32 cellular contexts compared by ENCODE assay signal in genomic region chr1:12499574-12500245, GRCh38.
DNase-seq lines count a peak whose midpoint lies in the region; ATAC-seq lines count a peak whose summit lies in the region.
"Had no signal": no experiment of that assay in that cellular context is flagged by ENCODE, and none has a peak within 500 bp of the region (broad histone marks: within the 10 kb centered on the region; RNA-seq: fewer than 3 reads in every experiment).

No MANE protein-coding gene starts in this region.

- H3K79me1 ChIP-seq in mesenchymal stem cell (replicated peaks; ENCODE audit: low read length, poor library complexity, severe bottlenecking): peaks cover 4% of the 10 kb centered on the region

- H3K4me1 ChIP-seq in adipocyte (ENCODE audit: control insufficient read depth, insufficient read depth, low read length): peaks cover 30% of the 10 kb centered on the region
- peaks cover 5% of the 10 kb centered on the region for H3K4me1 ChIP-seq in mesenchymal stem cell (ENCODE audit: control insufficient read depth, insufficient read depth, low read depth, low read length)
- H3K4me1 ChIP-seq: prostate gland had no signal

- H3K9me3 Mint-ChIP-seq in activated naive CD4-positive, alpha-beta T cell treated with anti-CD3 and anti-CD28 coated beads, Interleukin-2, amount 50 U/mL, for 24 hours: no peaks in the 10 kb centered on the region
- H3K9me3 Mint-ChIP-seq in activated naive CD4-positive, alpha-beta T cell treated with anti-CD3 and anti-CD28 coated beads, Interleukin-2, amount 50 U/mL, for 72 hours: no peaks in the 10 kb centered on the region
- H3K9me3 Mint-ChIP-seq: CD4-positive, alpha-beta memory T cell; naive thymus-derived CD4-positive, alpha-beta T cell; T-helper 2 cell treated with Interferon-gamma antibody and Interleukin-4, amounts not matched to agents 5 μg/mL and 100 μg/mL, for 36 hours; type B pancreatic cell had no signal

- H3K36me3 ChIP-seq in adipocyte (ENCODE audit: control insufficient read depth, insufficient read depth, low read length, severe bottlenecking) (peaks cover 19% of the 10 kb centered on the region), mesenchymal stem cell (ENCODE audit: control insufficient read depth in 1 of 2, insufficient read depth in 2 of 2, low read depth in 1 of 2, low read length in 2 of 2) (peaks cover 8 to 17% of the 10 kb centered on the region in 2 experiments)

- H3K9ac ChIP-seq in adipocyte (ENCODE audit: low read length): peak overlapping the region; percentile 78
- H3K9ac ChIP-seq in mesenchymal stem cell (ENCODE audit: low read length): peak overlapping the region; percentile 59

- peak overlapping the region; percentile 25 for H3K4me3 ChIP-seq in adipocyte (ENCODE audit: low read length)
- no peak overlapping the region for H3K4me3 ChIP-seq in mesenchymal stem cell (ENCODE audit: insufficient read depth in 1 of 2, low read depth in 1 of 2, low read length in 2 of 2)
- H3K4me3 ChIP-seq: prostate gland, right lobe of liver had no signal

- H3K14ac ChIP-seq in mesenchymal stem cell (ENCODE audit: low read length in 2 of 2): no peak overlapping the region

- WGBS in mesenchymal stem cell: 97% methylated on average over 7 of the region's 12 CpGs

- no peak overlapping the region for H2BK15ac ChIP-seq in mesenchymal stem cell (ENCODE audit: low read depth, poor library complexity, severe bottlenecking)

- no peak overlapping the region for H3K4me3 Mint-ChIP-seq in activated naive CD4-positive, alpha-beta T cell treated with anti-CD3 and anti-CD28 coated beads, Interleukin-2, amount 50 U/mL, for 24 hours
- H3K4me3 Mint-ChIP-seq: activated CD4-positive, alpha-beta T cell treated with anti-CD3 and anti-CD28 coated beads for 36 hours; activated naive CD8-positive, alpha-beta T cell treated with anti-CD3 and anti-CD28 coated beads, Interleukin-2, amount 10 ng/mL, durations not matched to agents 7 days and 5 days; CD4-positive, alpha-beta memory T cell; naive thymus-derived CD4-positive, alpha-beta T cell; T-helper 2 cell treated with Interferon-gamma antibody and Interleukin-4, amounts not matched to agents 5 μg/mL and 100 μg/mL, for 36 hours; type B pancreatic cell had no signal

- no peak overlapping the region for H2AFZ ChIP-seq in mesenchymal stem cell (ENCODE audit: low read depth, low read length)

- no peak overlapping the region for H2AK5ac ChIP-seq in mesenchymal stem cell (ENCODE audit: low read length, severe bottlenecking)

- no peaks in the 10 kb centered on the region for H3K9me3 ChIP-seq in adipocyte (ENCODE audit: control insufficient read depth, low read length)
- no peaks in the 10 kb centered on the region for H3K9me3 ChIP-seq in mesenchymal stem cell (ENCODE audit: control insufficient read depth, low read length)
- H3K9me3 ChIP-seq: prostate gland, right lobe of liver had no signal

- H3K27me3 ChIP-seq in adipocyte (replicated peaks; ENCODE audit: control insufficient read depth, insufficient read depth, low read length): no peaks in the 10 kb centered on the region
- H3K27me3 ChIP-seq in mesenchymal stem cell (ENCODE audit: control insufficient read depth in 1 of 2, insufficient read depth in 1 of 2, low read length in 2 of 2): no peaks in the 10 kb centered on the region
- H3K27me3 ChIP-seq: right lobe of liver had no signal

- H4K8ac ChIP-seq in mesenchymal stem cell (ENCODE audit: low read length): no peak overlapping the region

- H2BK120ac ChIP-seq in mesenchymal stem cell (ENCODE audit: low read depth, low read length): no peak overlapping the region

- H3K4ac ChIP-seq in mesenchymal stem cell (ENCODE audit: low read depth in 1 of 2, low read length in 2 of 2): no peak overlapping the region

- no peak overlapping the region for H3K18ac ChIP-seq in mesenchymal stem cell (ENCODE audit: low read depth in 1 of 2, low read length in 2 of 2)

- H2BK5ac ChIP-seq in mesenchymal stem cell (ENCODE audit: low read depth, low read length, poor library complexity, severe bottlenecking): no peak overlapping the region

- no peak overlapping the region for H4K91ac ChIP-seq in mesenchymal stem cell (ENCODE audit: low read length)

- ATAC-seq in activated naive CD4-positive, alpha-beta T cell treated with anti-CD3 and anti-CD28 coated beads, Interleukin-2, amount 50 U/mL, for 72 hours: no peak
- ATAC-seq in HG02884 (IDR thresholded peaks at IDR 0.05; ENCODE audit: unreplicated experiment): no peak
- no peak for ATAC-seq in GM21619 (IDR thresholded peaks at IDR 0.05; ENCODE audit: unreplicated experiment)
- no peak for ATAC-seq in HG03432 (IDR thresholded peaks at IDR 0.05; ENCODE audit: unreplicated experiment)
- ATAC-seq: activated CD4-positive, alpha-beta T cell treated with anti-CD3 and anti-CD28 coated beads for 36 hours; naive thymus-derived CD4-positive, alpha-beta T cell; Panc1; right lobe of liver had no signal

- peak overlapping the region; percentile 35 for H3K27ac Mint-ChIP-seq in activated naive CD4-positive, alpha-beta T cell treated with anti-CD3 and anti-CD28 coated beads, Interleukin-2, amount 50 U/mL, for 24 hours
- no peak overlapping the region for H3K27ac Mint-ChIP-seq in activated naive CD4-positive, alpha-beta T cell treated with anti-CD3 and anti-CD28 coated beads, Interleukin-2, amount 50 U/mL, for 72 hours
- H3K27ac Mint-ChIP-seq: activated CD4-positive, alpha-beta T cell treated with anti-CD3 and anti-CD28 coated beads for 36 hours; activated naive CD8-positive, alpha-beta T cell treated with anti-CD3 and anti-CD28 coated beads, Interleukin-2, amount 10 ng/mL, durations not matched to agents 7 days and 5 days; T-helper 2 cell treated with Interferon-gamma antibody and Interleukin-4, amounts not matched to agents 5 μg/mL and 100 μg/mL, for 36 hours; type B pancreatic cell had no signal

- H2BK12ac ChIP-seq in mesenchymal stem cell (ENCODE audit: low read length in 2 of 2): no peak overlapping the region

- DNase-seq in activated naive CD4-positive, alpha-beta T cell treated with anti-CD3 and anti-CD28 coated beads, Interleukin-2, amount 50 U/mL, for 72 hours (ENCODE audit: low spot score in 2 of 2): no peak
- DNase-seq in adipocyte (ENCODE audit: low read depth) (peak; percentile 53), mesenchymal stem cell (no peak), Kasumi-1 (lab: John Stamatoyannopoulos, UW) (no peak)
- DNase-seq: activated CD4-positive, alpha-beta T cell treated with anti-CD3 and anti-CD28 coated beads for 36 hours; activated effector memory CD4-positive, alpha-beta T cell treated with Interleukin-2 at 50 U/mL for 16 hours; activated naive CD8-positive, alpha-beta T cell treated with anti-CD3 and anti-CD28 coated beads, Interleukin-2, amount 10 ng/mL, durations not matched to agents 7 days and 5 days; AML-193; caudate nucleus; CD4-positive, alpha-beta memory T cell; cortex of kidney; effector memory CD4-positive, alpha-beta T cell; KBM-7; midbrain; naive thymus-derived CD4-positive, alpha-beta T cell; NCI-H1417 treated with DMSO at 0.1 percent for 48 hours; NCI-H2107; NCI-H345; NCI-H69; nucleus accumbens; right lobe of liver; SHP77 treated with DMSO at 0.1 percent for 48 hours; stimulated activated CD4-positive, alpha-beta T cell treated with anti-CD3 and anti-CD28 coated beads, Interleukin-12 subunit alpha, Interleukin-12 subunit beta, amount 100 ng/mL, for 4 hours; stimulated activated CD4-positive, alpha-beta T cell treated with anti-CD3 and anti-CD28 coated beads, Interleukin-2, amount 100 ng/mL, for 48 hours had no signal

- no peak overlapping the region for H3K27ac ChIP-seq in mesenchymal stem cell (ENCODE audit: low read length, poor library complexity, severe bottlenecking)
- H3K27ac ChIP-seq: prostate gland, right lobe of liver had no signal

- H3K4me1 Mint-ChIP-seq in activated naive CD4-positive, alpha-beta T cell treated with anti-CD3 and anti-CD28 coated beads, Interleukin-2, amount 50 U/mL, for 24 hours: peaks cover 32% of the 10 kb centered on the region

- H3K23ac ChIP-seq in mesenchymal stem cell (ENCODE audit: low read length in 2 of 2): no peak overlapping the region

- H3K36me3 Mint-ChIP-seq in activated naive CD4-positive, alpha-beta T cell treated with anti-CD3 and anti-CD28 coated beads, Interleukin-2, amount 50 U/mL, for 24 hours: peaks cover 19% of the 10 kb centered on the region
- peaks cover 10 to 44% of the 10 kb centered on the region in 2 donors for H3K36me3 Mint-ChIP-seq in activated naive CD4-positive, alpha-beta T cell treated with anti-CD3 and anti-CD28 coated beads, Interleukin-2, amount 50 U/mL, for 72 hours

- no peak overlapping the region for H3K4me2 ChIP-seq in mesenchymal stem cell (ENCODE audit: low read length, poor library complexity, severe bottlenecking)

- no peaks in the 10 kb centered on the region for H3K27me3 Mint-ChIP-seq in activated naive CD4-positive, alpha-beta T cell treated with anti-CD3 and anti-CD28 coated beads, Interleukin-2, amount 50 U/mL, for 24 hours
- H3K27me3 Mint-ChIP-seq: activated CD4-positive, alpha-beta T cell treated with anti-CD3 and anti-CD28 coated beads for 36 hours; activated naive CD8-positive, alpha-beta T cell treated with anti-CD3 and anti-CD28 coated beads, Interleukin-2, amount 10 ng/mL, durations not matched to agents 7 days and 5 days; CD4-positive, alpha-beta memory T cell; naive thymus-derived CD4-positive, alpha-beta T cell; type B pancreatic cell had no signal
